In the genomic region with DNA sequence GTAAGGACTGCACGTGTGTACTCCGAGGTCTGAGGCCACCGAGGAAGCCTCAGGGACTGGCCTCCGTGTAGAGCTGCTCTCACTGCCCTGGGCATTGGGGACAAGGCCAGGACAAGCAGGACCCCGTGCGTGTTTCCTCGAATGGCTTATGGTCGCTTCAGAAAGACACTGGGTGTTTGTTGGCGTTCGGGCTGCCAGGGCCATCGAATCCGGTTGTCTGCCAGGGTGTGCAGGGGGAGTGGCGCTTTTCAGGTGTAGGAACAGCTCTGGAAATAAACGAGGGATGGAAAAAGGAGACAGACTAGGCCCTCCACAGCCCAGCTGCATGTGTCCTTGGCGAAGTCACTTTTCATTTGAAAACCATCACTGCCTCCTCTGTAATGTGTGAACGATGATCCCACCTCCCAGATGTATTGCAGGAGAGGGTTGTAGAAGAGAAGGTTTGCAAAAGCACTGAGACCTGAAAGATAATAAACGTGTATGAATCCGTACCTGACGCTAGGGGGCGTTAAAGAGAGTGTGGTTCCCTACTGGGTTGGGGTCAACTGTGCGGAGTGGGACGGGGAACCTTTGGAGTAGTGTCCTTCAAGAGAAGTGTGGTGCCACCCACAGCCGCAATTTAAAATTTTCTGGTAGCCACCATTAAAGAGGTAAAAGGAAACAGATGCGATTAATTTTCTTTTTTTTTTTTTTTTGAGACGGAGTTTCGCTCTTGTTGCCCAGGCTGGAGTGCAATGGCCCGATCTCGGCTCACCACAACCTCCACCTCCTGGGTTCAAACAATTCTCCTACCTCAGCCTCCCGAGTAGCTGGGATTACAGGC, we compare ENCODE assay signal across 9 cellular contexts. TPM values are rescaled to one million over a fixed set of nuclear protein-coding genes. Genes with fewer than 3 reads are reported as not detected.
DNase-seq lines count a peak whose midpoint lies in the region; ATAC-seq and TF ChIP-seq lines count a peak whose summit lies in the region.
"Had no signal": no experiment of that assay in that cellular context is flagged by ENCODE, and none has a peak within 500 bp of the region (broad histone marks: within the 10 kb centered on the region; RNA-seq: fewer than 3 reads in every experiment).

No MANE protein-coding gene starts in this region.

- intact Hi-C loops in CD4-positive, alpha-beta T cell (cut with DNase I, micrococcal nuclease): loop anchor here in 1 of 2 experiments (2.0 kb wide), 2 partner anchors 34 to 42 kb away; a partner anchor contains a TSS
- intact Hi-C loops in dendritic cell treated with granulocyte-macrophage colony-stimulating factor and Interleukin-4, amounts not matched to agents 40 ng/mL and 50 ng/mL, for 4 days (cut with micrococcal nuclease): no loop called here

- H3K4me1 Mint-ChIP-seq in CD4-positive, alpha-beta T cell (ENCODE audit: low read depth): peaks cover 70% of the 10 kb centered on the region
- H3K4me1 Mint-ChIP-seq in dendritic cell treated with granulocyte-macrophage colony-stimulating factor and Interleukin-4, amounts not matched to agents 40 ng/mL and 50 ng/mL, for 4 days (ENCODE audit: low read depth): peaks cover 54% of the 10 kb centered on the region

- H3K4me3 ChIP-seq in HEK293 (ENCODE audit: low read depth, low read length): no peak overlapping the region
- H3K4me3 ChIP-seq in osteoblast (ENCODE audit: insufficient read depth, low read length): no peak overlapping the region

- H4K20me1 ChIP-seq in osteoblast (ENCODE audit: insufficient read depth, low read length): no peaks in the 10 kb centered on the region

- peaks cover 3% of the 10 kb centered on the region for H3K4me1 ChIP-seq in HEK293 (ENCODE audit: control insufficient read depth, insufficient read depth, low read length)
- peaks cover 6% of the 10 kb centered on the region for H3K4me1 ChIP-seq in osteoblast (ENCODE audit: insufficient read depth, low read length)

- peak overlapping the region; percentile 74 for H3K27ac Mint-ChIP-seq in CD4-positive, alpha-beta T cell
- peak overlapping the region; percentile 54 for H3K27ac Mint-ChIP-seq in dendritic cell treated with granulocyte-macrophage colony-stimulating factor and Interleukin-4, amounts not matched to agents 40 ng/mL and 50 ng/mL, for 4 days

- peak; percentile 28 for ATAC-seq in CD4-positive, alpha-beta T cell (ENCODE audit: poor library complexity)
- ATAC-seq in GM21423 (IDR thresholded peaks at IDR 0.05; ENCODE audit: unreplicated experiment) (no peak), HG03175 (IDR thresholded peaks at IDR 0.05; ENCODE audit: unreplicated experiment) (no peak)

- POLR2A ChIA-PET in CD4-positive, alpha-beta T cell (lab: Charles Lee): interaction anchor here (0.6 to 9.3 kb wide), 12 partner anchors 8 to 61 kb away, joined by 3 to 91 read pairs (median 3); a partner anchor contains a TSS
- POLR2A ChIA-PET in HEK293 (lab: Yijun Ruan, JAX): no interaction called here

- H3K27me3 Mint-ChIP-seq in CD4-positive, alpha-beta T cell: no peaks in the 10 kb centered on the region
- peaks cover 16% of the 10 kb centered on the region for H3K27me3 Mint-ChIP-seq in dendritic cell treated with granulocyte-macrophage colony-stimulating factor and Interleukin-4, amounts not matched to agents 40 ng/mL and 50 ng/mL, for 4 days

- no peaks in the 10 kb centered on the region for H3K27me3 ChIP-seq in CD4-positive, alpha-beta T cell (ENCODE audit: control insufficient read depth, insufficient read depth, low read length)
- peaks cover 13% of the 10 kb centered on the region for H3K27me3 ChIP-seq in osteoblast (ENCODE audit: insufficient read depth, low read length)

- H3K36me3 ChIP-seq in HEK293 (ENCODE audit: control insufficient read depth in 2 of 2, insufficient read depth in 1 of 2, low read length in 2 of 2) (no peaks in the 10 kb centered on the region), osteoblast (ENCODE audit: insufficient read depth, low read length) (no peaks in the 10 kb centered on the region)

- no peak overlapping the region for H2AFZ ChIP-seq in osteoblast (ENCODE audit: low read length)

- H3K4me3 Mint-ChIP-seq in CD4-positive, alpha-beta T cell: peak overlapping the region; percentile 93
- H3K4me3 Mint-ChIP-seq in dendritic cell treated with granulocyte-macrophage colony-stimulating factor and Interleukin-4, amounts not matched to agents 40 ng/mL and 50 ng/mL, for 4 days: peak overlapping the region; percentile 17

- H3K36me3 Mint-ChIP-seq in CD4-positive, alpha-beta T cell (ENCODE audit: low read depth): no peaks in the 10 kb centered on the region
- no peaks in the 10 kb centered on the region for H3K36me3 Mint-ChIP-seq in dendritic cell treated with granulocyte-macrophage colony-stimulating factor and Interleukin-4, amounts not matched to agents 40 ng/mL and 50 ng/mL, for 4 days (ENCODE audit: low read depth)

- H3K9me3 ChIP-seq in CD4-positive, alpha-beta T cell (ENCODE audit: control insufficient read depth, low read length): no peaks in the 10 kb centered on the region
- H3K9me3 ChIP-seq in HEK293 (ENCODE audit: control insufficient read depth, insufficient read depth, low read depth, low read length) (no peaks in the 10 kb centered on the region), osteoblast (ENCODE audit: low read depth, low read length) (no peaks in the 10 kb centered on the region)

- H3K27ac ChIP-seq in CD4-positive, alpha-beta T cell (ENCODE audit: low read depth, low read length): no peak overlapping the region
- H3K27ac ChIP-seq in HEK293 (ENCODE audit: extremely low read depth, low read depth, low read length) (0 out of 2 replicates have a peak overlapping the region, but pooled peaks have one; percentile 20), osteoblast (ENCODE audit: low read depth, low read length) (no peak overlapping the region)

- H3K4me2 ChIP-seq in osteoblast (ENCODE audit: insufficient read depth, low read length): peak overlapping the region; percentile 33

- H3K9me3 Mint-ChIP-seq in CD4-positive, alpha-beta T cell: no peaks in the 10 kb centered on the region
- no peaks in the 10 kb centered on the region for H3K9me3 Mint-ChIP-seq in dendritic cell treated with granulocyte-macrophage colony-stimulating factor and Interleukin-4, amounts not matched to agents 40 ng/mL and 50 ng/mL, for 4 days

- peak in 5 of 10 experiments; percentile 24 to 44 (median 28) for DNase-seq in CD4-positive, alpha-beta T cell
- DNase-seq in SW480 (ENCODE audit: low spot score) (peak; percentile 46), osteoblast (ENCODE audit: insufficient read length, low spot score, missing footprints) (peak; percentile 85), globus pallidus (ENCODE audit: low spot score) (no peak)

- no peaks in the 10 kb centered on the region for H3K79me2 ChIP-seq in osteoblast (ENCODE audit: insufficient read depth, low read length)

- CTCF ChIA-PET in CD4-positive, alpha-beta T cell (lab: Charles Lee): interaction anchor here (0.9 to 3.5 kb wide), 4 partner anchors 28 to 49 kb away, joined by 3 to 22 read pairs (median 9); no protein-coding TSS in a partner anchor
- CTCF ChIA-PET in HEK293 (lab: Yijun Ruan, JAX): interaction anchor here (0.7 to 3.6 kb wide), 7 partner anchors 21 to 1056 kb away, joined by 3 to 16 read pairs (median 3); no protein-coding TSS in a partner anchor

- TF ChIP-seq CTCF in CD4-positive, alpha-beta T cell (IDR thresholded peaks at IDR 0.05): peak; percentile 78
- peak; percentile 63 for TF ChIP-seq CTCF in HEK293 (tag by site-specific recombination; IDR thresholded peaks at IDR 0.05)
- peak; percentile 60 for TF ChIP-seq CTCF in osteoblast (IDR thresholded peaks at IDR 0.05; ENCODE audit: extremely low read depth, low read depth, low read length)

TF ChIP-seq in HEK293, 187 proteins besides CTCF, POLR2A, EP300 and RAD21 (continues in another document):
- TF ChIP-seq, protein P1, sequence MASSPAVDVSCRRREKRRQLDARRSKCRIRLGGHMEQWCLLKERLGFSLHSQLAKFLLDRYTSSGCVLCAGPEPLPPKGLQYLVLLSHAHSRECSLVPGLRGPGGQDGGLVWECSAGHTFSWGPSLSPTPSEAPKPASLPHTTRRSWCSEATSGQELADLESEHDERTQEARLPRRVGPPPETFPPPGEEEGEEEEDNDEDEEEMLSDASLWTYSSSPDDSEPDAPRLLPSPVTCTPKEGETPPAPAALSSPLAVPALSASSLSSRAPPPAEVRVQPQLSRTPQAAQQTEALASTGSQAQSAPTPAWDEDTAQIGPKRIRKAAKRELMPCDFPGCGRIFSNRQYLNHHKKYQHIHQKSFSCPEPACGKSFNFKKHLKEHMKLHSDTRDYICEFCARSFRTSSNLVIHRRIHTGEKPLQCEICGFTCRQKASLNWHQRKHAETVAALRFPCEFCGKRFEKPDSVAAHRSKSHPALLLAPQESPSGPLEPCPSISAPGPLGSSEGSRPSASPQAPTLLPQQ (tag by site-specific recombination; IDR thresholded peaks at IDR 0.05): no peak
- TF ChIP-seq BCL11B (tag by site-specific recombination; IDR thresholded peaks at IDR 0.05; ENCODE audit: low read depth) (peak; percentile 68; the same call in 1 of the 2 replicates), ZNF624 (tag by site-specific recombination; IDR thresholded peaks at IDR 0.05) (no peak)
- TF ChIP-seq, protein P2, sequence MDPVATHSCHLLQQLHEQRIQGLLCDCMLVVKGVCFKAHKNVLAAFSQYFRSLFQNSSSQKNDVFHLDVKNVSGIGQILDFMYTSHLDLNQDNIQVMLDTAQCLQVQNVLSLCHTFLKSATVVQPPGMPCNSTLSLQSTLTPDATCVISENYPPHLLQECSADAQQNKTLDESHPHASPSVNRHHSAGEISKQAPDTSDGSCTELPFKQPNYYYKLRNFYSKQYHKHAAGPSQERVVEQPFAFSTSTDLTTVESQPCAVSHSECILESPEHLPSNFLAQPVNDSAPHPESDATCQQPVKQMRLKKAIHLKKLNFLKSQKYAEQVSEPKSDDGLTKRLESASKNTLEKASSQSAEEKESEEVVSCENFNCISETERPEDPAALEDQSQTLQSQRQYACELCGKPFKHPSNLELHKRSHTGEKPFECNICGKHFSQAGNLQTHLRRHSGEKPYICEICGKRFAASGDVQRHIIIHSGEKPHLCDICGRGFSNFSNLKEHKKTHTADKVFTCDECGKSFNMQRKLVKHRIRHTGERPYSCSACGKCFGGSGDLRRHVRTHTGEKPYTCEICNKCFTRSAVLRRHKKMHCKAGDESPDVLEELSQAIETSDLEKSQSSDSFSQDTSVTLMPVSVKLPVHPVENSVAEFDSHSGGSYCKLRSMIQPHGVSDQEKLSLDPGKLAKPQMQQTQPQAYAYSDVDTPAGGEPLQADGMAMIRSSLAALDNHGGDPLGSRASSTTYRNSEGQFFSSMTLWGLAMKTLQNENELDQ (tag by site-specific recombination; IDR thresholded peaks at IDR 0.05; ENCODE audit: low read depth): no peak

RNA-seq across cellular contexts. Expression of a gene that starts 2.1 kb away (rescaled TPM):
- under 1 TPM; 0.36 to 0.56 TPM for total RNA-seq in CD4-positive, alpha-beta T cell
- total RNA-seq in osteoblast: not detected in 2 replicates
- total RNA-seq: RPMI7951 had no signal

RNA-seq across cellular contexts. Expression of a gene that starts 11.2 kb away (rescaled TPM):
- total RNA-seq in CD4-positive, alpha-beta T cell: not detected
- total RNA-seq in osteoblast: 17.4 and 17.7 TPM in 2 replicates

RNA-seq across cellular contexts. Expression of a gene that starts 33.6 kb away (rescaled TPM):
- total RNA-seq in CD4-positive, alpha-beta T cell: 1 to 10 TPM; 1.6 to 2.2 TPM
- total RNA-seq in osteoblast: 8.0 and 9.4 TPM in 2 replicates

RNA-seq across cellular contexts. Expression of a gene that starts 35.8 kb away (rescaled TPM):
- 100 to 1,000 TPM; 378 to 383 TPM for total RNA-seq in CD4-positive, alpha-beta T cell
- 0.72 TPM in 1 of 2 replicates, not detected in the other for total RNA-seq in osteoblast

RNA-seq across cellular contexts. Expression of a gene that starts 54.9 kb away (rescaled TPM):
- under 1 TPM; 0.42 to 0.80 TPM for total RNA-seq in CD4-positive, alpha-beta T cell
- total RNA-seq in osteoblast: under 0.01 TPM in 1 of 2 replicates, not detected in the other
- total RNA-seq: RPMI7951 had no signal

Comparison
In these comparisons a context has a peak if more than half of its experiments do, and no peak if none do; other contexts are left out.
1. RNA of a gene that starts 11.2 kb away (total RNA-seq): 17.4 to 17.7 TPM in osteoblast; not detected in CD4-positive, alpha-beta T cell; every median in the first group is over 10 times any median in the second.
2. Peak in every context shown above with its lines, with median percentiles within 50 percentile points of each other: CTCF ChIP-seq.